In the genomic region with DNA sequence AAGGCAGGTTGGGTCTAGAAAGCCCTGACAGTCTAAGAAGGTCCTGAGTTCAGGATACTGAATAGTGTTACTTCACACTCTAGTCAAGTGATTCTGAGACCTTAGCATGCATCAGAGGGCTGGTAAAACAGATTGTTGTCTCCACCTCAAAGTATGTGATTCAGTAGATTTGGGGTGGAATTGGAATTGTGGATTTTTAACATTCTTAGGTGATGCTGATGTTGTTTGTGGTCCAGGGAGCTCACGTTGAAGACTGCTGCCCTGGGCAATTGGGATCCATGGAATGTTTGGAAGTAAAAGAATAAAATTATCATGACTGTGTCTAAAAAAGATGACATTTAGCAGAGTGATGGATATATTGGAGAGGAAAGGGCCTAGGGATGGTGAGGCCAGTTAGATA, we compare ENCODE assay signal across 17 cellular contexts.
"Had no signal": no experiment of that assay in that cellular context is flagged by ENCODE, and none has a peak within 500 bp of the region (broad histone marks: within the 10 kb centered on the region; RNA-seq: fewer than 3 reads in every experiment).

No MANE protein-coding gene starts in this region.

- H3K4me1 Mint-ChIP-seq: activated naive CD8-positive, alpha-beta T cell treated with anti-CD3 and anti-CD28 coated beads for 36 hours; naive thymus-derived CD4-positive, alpha-beta T cell had no signal

- H3K4me3 Mint-ChIP-seq: activated CD8-positive, alpha-beta T cell treated with anti-CD3 and anti-CD28 coated beads, Interleukin-2, amount 10 ng/mL, durations not matched to agents 7 days and 5 days; activated naive CD8-positive, alpha-beta T cell treated with anti-CD3 and anti-CD28 coated beads for 36 hours; naive thymus-derived CD4-positive, alpha-beta T cell; stimulated activated naive CD8-positive, alpha-beta T cell treated with anti-CD3 and anti-CD28 coated beads, Interleukin-15, Interleukin-2, amounts not matched to agents 100 ng/mL and 50 ng/mL, for 24 hours; T-helper 1 cell treated with Interleukin-12 subunit alpha and Interleukin-12 subunit beta and Interleukin-4 antibody, amounts not matched to agents 30 μg/mL and 1 μg/mL, for 36 hours had no signal

- H3K27me3 Mint-ChIP-seq: activated naive CD8-positive, alpha-beta T cell treated with anti-CD3 and anti-CD28 coated beads for 36 hours had no signal

- H3K27me3 ChIP-seq: spleen, suprapubic skin had no signal

- DNase-seq: activated CD4-positive, alpha-beta T cell treated with anti-CD3 and anti-CD28 coated beads for 48 hours; activated CD8-positive, alpha-beta memory T cell treated with anti-CD3 and anti-CD28 coated beads, Interleukin-2, amount 50 U/mL, for 4 hours; activated CD8-positive, alpha-beta T cell treated with anti-CD3 and anti-CD28 coated beads, Interleukin-2, amount 10 ng/mL, durations not matched to agents 7 days and 5 days; activated gamma-delta T cell treated with Interleukin-2 at 50 U/mL for 16 hours; activated naive CD8-positive, alpha-beta T cell treated with anti-CD3 and anti-CD28 coated beads for 36 hours; islet precursor cell; mucosa of descending colon; naive thymus-derived CD4-positive, alpha-beta T cell; nucleus accumbens; right cardiac atrium; spleen; trophoblast cell; WERI-Rb-1 had no signal

- H3K9me3 Mint-ChIP-seq: activated naive CD8-positive, alpha-beta T cell treated with anti-CD3 and anti-CD28 coated beads for 36 hours; stimulated activated naive CD8-positive, alpha-beta T cell treated with anti-CD3 and anti-CD28 coated beads, Interleukin-15, Interleukin-2, amounts not matched to agents 100 ng/mL and 50 ng/mL, for 24 hours; T-helper 1 cell treated with Interleukin-12 subunit alpha and Interleukin-12 subunit beta and Interleukin-4 antibody, amounts not matched to agents 30 μg/mL and 1 μg/mL, for 36 hours had no signal

- H3K27ac ChIP-seq: prostate gland, spleen, suprapubic skin, WERI-Rb-1 had no signal

- ATAC-seq: activated CD8-positive, alpha-beta T cell treated with anti-CD3 and anti-CD28 coated beads, Interleukin-2, amount 10 ng/mL, durations not matched to agents 7 days and 5 days; mucosa of descending colon; naive thymus-derived CD4-positive, alpha-beta T cell; right cardiac atrium had no signal

- H3K4me1 ChIP-seq: prostate gland, spleen had no signal

- H3K36me3 ChIP-seq: prostate gland, spleen, suprapubic skin, WERI-Rb-1 had no signal

- H3K36me3 Mint-ChIP-seq: activated naive CD8-positive, alpha-beta T cell treated with anti-CD3 and anti-CD28 coated beads for 36 hours; naive thymus-derived CD4-positive, alpha-beta T cell had no signal

- H3K9me3 ChIP-seq: mucosa of descending colon, prostate gland, spleen, suprapubic skin had no signal

- H3K27ac Mint-ChIP-seq: activated CD8-positive, alpha-beta T cell treated with anti-CD3 and anti-CD28 coated beads, Interleukin-2, amount 10 ng/mL, durations not matched to agents 7 days and 5 days; activated naive CD8-positive, alpha-beta T cell treated with anti-CD3 and anti-CD28 coated beads for 36 hours; naive thymus-derived CD4-positive, alpha-beta T cell; stimulated activated naive CD8-positive, alpha-beta T cell treated with anti-CD3 and anti-CD28 coated beads, Interleukin-15, Interleukin-2, amounts not matched to agents 100 ng/mL and 50 ng/mL, for 24 hours; T-helper 1 cell treated with Interleukin-12 subunit alpha and Interleukin-12 subunit beta and Interleukin-4 antibody, amounts not matched to agents 30 μg/mL and 1 μg/mL, for 36 hours had no signal

- H3K4me3 ChIP-seq: mucosa of descending colon, prostate gland, spleen, suprapubic skin had no signal
